ENCODE assay signal across 1 cellular context in the genomic region with DNA sequence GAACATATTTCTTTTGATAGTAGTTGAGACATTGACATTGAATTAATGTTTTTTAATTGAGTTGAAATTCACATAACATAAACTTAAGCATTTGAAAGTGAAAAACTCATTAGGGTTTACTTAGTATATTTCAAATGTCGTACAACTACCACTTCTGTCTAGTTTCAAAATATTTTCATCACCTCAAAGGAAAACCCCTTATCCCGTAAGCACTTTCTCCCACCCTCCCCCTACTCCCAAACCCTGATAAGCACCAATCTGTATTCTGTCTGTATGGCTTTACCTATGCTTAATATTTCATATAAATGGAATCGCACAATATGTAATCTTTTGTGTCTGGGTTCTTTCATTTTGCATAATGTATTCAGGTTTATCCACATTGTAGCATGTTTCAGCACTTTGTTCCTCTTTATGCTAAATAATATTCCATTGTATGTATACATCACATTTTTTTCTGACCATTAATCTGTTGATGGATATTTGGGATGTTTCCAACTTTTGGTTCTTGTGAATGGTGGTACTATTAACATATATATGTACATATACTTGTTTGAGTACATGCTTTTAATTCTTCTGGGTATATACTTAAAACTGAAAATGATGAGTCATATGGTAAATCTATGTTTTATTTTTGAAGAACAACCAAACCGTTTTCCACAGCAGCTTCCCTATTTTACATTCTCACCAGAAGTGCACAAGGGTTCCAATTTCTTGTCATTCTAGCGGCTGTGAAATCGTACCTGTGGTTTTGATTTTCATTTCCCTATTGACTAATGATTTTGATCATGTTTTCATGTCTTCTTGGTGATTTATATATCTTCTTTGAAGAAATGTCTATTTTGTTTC.
TF ChIP-seq lines count a peak whose summit lies in the region.

No MANE protein-coding gene starts in this region.

TF ChIP-seq in GM12878, 131 proteins besides CTCF, POLR2A, EP300 and RAD21 (continued from another document and continues in another):
- TF ChIP-seq, protein P1, sequence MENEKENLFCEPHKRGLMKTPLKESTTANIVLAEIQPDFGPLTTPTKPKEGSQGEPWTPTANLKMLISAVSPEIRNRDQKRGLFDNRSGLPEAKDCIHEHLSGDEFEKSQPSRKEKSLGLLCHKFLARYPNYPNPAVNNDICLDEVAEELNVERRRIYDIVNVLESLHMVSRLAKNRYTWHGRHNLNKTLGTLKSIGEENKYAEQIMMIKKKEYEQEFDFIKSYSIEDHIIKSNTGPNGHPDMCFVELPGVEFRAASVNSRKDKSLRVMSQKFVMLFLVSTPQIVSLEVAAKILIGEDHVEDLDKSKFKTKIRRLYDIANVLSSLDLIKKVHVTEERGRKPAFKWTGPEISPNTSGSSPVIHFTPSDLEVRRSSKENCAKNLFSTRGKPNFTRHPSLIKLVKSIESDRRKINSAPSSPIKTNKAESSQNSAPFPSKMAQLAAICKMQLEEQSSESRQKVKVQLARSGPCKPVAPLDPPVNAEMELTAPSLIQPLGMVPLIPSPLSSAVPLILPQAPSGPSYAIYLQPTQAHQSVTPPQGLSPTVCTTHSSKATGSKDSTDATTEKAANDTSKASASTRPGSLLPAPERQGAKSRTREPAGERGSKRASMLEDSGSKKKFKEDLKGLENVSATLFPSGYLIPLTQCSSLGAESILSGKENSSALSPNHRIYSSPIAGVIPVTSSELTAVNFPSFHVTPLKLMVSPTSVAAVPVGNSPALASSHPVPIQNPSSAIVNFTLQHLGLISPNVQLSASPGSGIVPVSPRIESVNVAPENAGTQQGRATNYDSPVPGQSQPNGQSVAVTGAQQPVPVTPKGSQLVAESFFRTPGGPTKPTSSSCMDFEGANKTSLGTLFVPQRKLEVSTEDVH (IDR thresholded peaks at IDR 0.05; ENCODE audit: low read depth, partially characterized antibody) = peak; percentile 30
- TF ChIP-seq MAX (IDR thresholded peaks at IDR 0.05; ENCODE audit: low read depth, low read length) = no peak
- TF ChIP-seq BCLAF1 (IDR thresholded peaks at IDR 0.05) = no peak
- TF ChIP-seq TCF12 (IDR thresholded peaks at IDR 0.05; ENCODE audit: low read depth, low read length) = 0 out of 2 replicates have a peak, but pooled peaks have one; percentile 27
- TF ChIP-seq, protein P2, sequence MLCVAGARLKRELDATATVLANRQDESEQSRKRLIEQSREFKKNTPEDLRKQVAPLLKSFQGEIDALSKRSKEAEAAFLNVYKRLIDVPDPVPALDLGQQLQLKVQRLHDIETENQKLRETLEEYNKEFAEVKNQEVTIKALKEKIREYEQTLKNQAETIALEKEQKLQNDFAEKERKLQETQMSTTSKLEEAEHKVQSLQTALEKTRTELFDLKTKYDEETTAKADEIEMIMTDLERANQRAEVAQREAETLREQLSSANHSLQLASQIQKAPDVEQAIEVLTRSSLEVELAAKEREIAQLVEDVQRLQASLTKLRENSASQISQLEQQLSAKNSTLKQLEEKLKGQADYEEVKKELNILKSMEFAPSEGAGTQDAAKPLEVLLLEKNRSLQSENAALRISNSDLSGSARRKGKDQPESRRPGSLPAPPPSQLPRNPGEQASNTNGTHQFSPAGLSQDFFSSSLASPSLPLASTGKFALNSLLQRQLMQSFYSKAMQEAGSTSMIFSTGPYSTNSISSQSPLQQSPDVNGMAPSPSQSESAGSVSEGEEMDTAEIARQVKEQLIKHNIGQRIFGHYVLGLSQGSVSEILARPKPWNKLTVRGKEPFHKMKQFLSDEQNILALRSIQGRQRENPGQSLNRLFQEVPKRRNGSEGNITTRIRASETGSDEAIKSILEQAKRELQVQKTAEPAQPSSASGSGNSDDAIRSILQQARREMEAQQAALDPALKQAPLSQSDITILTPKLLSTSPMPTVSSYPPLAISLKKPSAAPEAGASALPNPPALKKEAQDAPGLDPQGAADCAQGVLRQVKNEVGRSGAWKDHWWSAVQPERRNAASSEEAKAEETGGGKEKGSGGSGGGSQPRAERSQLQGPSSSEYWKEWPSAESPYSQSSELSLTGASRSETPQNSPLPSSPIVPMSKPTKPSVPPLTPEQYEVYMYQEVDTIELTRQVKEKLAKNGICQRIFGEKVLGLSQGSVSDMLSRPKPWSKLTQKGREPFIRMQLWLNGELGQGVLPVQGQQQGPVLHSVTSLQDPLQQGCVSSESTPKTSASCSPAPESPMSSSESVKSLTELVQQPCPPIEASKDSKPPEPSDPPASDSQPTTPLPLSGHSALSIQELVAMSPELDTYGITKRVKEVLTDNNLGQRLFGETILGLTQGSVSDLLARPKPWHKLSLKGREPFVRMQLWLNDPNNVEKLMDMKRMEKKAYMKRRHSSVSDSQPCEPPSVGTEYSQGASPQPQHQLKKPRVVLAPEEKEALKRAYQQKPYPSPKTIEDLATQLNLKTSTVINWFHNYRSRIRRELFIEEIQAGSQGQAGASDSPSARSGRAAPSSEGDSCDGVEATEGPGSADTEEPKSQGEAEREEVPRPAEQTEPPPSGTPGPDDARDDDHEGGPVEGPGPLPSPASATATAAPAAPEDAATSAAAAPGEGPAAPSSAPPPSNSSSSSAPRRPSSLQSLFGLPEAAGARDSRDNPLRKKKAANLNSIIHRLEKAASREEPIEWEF (IDR thresholded peaks at IDR 0.05; ENCODE audit: insufficient replicate concordance, low read depth, low read length) = peak; percentile 83
- TF ChIP-seq, protein P3, sequence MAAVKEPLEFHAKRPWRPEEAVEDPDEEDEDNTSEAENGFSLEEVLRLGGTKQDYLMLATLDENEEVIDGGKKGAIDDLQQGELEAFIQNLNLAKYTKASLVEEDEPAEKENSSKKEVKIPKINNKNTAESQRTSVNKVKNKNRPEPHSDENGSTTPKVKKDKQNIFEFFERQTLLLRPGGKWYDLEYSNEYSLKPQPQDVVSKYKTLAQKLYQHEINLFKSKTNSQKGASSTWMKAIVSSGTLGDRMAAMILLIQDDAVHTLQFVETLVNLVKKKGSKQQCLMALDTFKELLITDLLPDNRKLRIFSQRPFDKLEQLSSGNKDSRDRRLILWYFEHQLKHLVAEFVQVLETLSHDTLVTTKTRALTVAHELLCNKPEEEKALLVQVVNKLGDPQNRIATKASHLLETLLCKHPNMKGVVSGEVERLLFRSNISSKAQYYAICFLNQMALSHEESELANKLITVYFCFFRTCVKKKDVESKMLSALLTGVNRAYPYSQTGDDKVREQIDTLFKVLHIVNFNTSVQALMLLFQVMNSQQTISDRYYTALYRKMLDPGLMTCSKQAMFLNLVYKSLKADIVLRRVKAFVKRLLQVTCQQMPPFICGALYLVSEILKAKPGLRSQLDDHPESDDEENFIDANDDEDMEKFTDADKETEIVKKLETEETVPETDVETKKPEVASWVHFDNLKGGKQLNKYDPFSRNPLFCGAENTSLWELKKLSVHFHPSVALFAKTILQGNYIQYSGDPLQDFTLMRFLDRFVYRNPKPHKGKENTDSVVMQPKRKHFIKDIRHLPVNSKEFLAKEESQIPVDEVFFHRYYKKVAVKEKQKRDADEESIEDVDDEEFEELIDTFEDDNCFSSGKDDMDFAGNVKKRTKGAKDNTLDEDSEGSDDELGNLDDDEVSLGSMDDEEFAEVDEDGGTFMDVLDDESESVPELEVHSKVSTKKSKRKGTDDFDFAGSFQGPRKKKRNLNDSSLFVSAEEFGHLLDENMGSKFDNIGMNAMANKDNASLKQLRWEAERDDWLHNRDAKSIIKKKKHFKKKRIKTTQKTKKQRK (IDR thresholded peaks at IDR 0.05; ENCODE audit: low read depth, low read length) = no peak
- peak; percentile 8; the same call in 1 of the 2 replicates for TF ChIP-seq NR2C1 (IDR thresholded peaks at IDR 0.05)
- no peak for TF ChIP-seq SREBF1 (IDR thresholded peaks at IDR 0.05; ENCODE audit: low read length)
- TF ChIP-seq IRF4 (IDR thresholded peaks at IDR 0.05; ENCODE audit: low read depth, low read length) = peak; percentile 68
- TF ChIP-seq FOXK2 (IDR thresholded peaks at IDR 0.05) = no peak
- TF ChIP-seq SUPT20H (IDR thresholded peaks at IDR 0.05; ENCODE audit: borderline replicate concordance, control insufficient read depth, low read depth, low read length) = no peak
- TF ChIP-seq SMARCA5 (IDR thresholded peaks at IDR 0.05) = peak; percentile 82; the same call in 1 of the 2 replicates
- TF ChIP-seq RAD51 (IDR thresholded peaks at IDR 0.05) = no peak
- TF ChIP-seq MXI1 (IDR thresholded peaks at IDR 0.05; ENCODE audit: low read depth, low read length) = peak; percentile 73; the same call in 1 of the 2 replicates
- TF ChIP-seq IRF5 (IDR thresholded peaks at IDR 0.05; ENCODE audit: borderline replicate concordance) = no peak
- peak; percentile 11 for TF ChIP-seq SP1 (IDR thresholded peaks at IDR 0.05; ENCODE audit: low read depth, low read length)
- TF ChIP-seq STAT1 (conservative IDR thresholded peaks at IDR 0.05) = no peak
- TF ChIP-seq, protein P4, sequence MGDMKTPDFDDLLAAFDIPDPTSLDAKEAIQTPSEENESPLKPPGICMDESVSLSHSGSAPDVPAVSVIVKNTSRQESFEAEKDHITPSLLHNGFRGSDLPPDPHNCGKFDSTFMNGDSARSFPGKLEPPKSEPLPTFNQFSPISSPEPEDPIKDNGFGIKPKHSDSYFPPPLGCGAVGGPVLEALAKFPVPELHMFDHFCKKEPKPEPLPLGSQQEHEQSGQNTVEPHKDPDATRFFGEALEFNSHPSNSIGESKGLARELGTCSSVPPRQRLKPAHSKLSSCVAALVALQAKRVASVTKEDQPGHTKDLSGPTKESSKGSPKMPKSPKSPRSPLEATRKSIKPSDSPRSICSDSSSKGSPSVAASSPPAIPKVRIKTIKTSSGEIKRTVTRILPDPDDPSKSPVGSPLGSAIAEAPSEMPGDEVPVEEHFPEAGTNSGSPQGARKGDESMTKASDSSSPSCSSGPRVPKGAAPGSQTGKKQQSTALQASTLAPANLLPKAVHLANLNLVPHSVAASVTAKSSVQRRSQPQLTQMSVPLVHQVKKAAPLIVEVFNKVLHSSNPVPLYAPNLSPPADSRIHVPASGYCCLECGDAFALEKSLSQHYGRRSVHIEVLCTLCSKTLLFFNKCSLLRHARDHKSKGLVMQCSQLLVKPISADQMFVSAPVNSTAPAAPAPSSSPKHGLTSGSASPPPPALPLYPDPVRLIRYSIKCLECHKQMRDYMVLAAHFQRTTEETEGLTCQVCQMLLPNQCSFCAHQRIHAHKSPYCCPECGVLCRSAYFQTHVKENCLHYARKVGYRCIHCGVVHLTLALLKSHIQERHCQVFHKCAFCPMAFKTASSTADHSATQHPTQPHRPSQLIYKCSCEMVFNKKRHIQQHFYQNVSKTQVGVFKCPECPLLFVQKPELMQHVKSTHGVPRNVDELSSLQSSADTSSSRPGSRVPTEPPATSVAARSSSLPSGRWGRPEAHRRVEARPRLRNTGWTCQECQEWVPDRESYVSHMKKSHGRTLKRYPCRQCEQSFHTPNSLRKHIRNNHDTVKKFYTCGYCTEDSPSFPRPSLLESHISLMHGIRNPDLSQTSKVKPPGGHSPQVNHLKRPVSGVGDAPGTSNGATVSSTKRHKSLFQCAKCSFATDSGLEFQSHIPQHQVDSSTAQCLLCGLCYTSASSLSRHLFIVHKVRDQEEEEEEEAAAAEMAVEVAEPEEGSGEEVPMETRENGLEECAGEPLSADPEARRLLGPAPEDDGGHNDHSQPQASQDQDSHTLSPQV (IDR thresholded peaks at IDR 0.05) = no peak
- TF ChIP-seq ATF3 (IDR thresholded peaks at IDR 0.05; ENCODE audit: borderline replicate concordance, extremely low read depth, low read depth, low read length) = no peak
- TF ChIP-seq SMAD5 (IDR thresholded peaks at IDR 0.05; ENCODE audit: low read depth) = no peak
- peak; percentile 94 for TF ChIP-seq BCL11A (IDR thresholded peaks at IDR 0.05; ENCODE audit: low read depth, low read length)
- peak; percentile 93; the same call in 1 of the 2 replicates for TF ChIP-seq MTA3 (IDR thresholded peaks at IDR 0.05; ENCODE audit: borderline replicate concordance, low read length)
- no peak; the same call in 1 of the 2 replicates for TF ChIP-seq GATAD2B (conservative IDR thresholded peaks at IDR 0.05; ENCODE audit: low read depth)
